8 cellular contexts compared by ENCODE assay signal in the genomic region with DNA sequence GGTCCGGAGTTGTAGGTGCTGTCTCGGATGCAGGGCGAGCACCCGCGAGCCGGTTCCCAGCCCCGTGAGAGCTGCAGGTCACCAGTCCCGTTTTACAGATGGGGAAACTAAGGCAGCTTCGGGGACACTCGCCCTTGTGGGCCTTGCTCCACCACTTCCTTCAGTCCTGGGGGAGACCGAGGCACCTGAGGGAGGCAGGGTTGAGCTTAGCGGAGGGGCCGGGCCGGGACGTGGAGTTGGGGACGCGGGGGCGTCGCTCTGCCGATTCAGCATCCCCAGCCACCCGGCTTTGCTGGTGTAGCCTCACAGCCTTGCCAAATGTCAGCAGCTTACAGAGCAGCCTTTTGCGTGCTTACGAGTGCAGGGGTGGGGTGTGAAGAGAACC. TPM values are rescaled to one million over a fixed set of nuclear protein-coding genes. Genes with fewer than 3 reads are reported as not detected.
DNase-seq lines count a peak whose midpoint lies in the region; ATAC-seq, FAIRE-seq and TF ChIP-seq lines count a peak whose summit lies in the region.

No MANE protein-coding gene starts in this region.

- WGBS in HepG2 (ENCODE audit: low lambda C conversion rate) = 4% methylated on average over 15 of the region's 23 CpGs

- H4K20me1 ChIP-seq in HepG2 (ENCODE audit: insufficient read depth, low read length) = no peaks in the 10 kb centered on the region

- TF ChIP-seq CTCF in GM06990 (IDR thresholded peaks at IDR 0.05; ENCODE audit: insufficient read depth, low read length, poor library complexity, severe bottlenecking) = no peak
- no peak for TF ChIP-seq CTCF in breast epithelium (IDR thresholded peaks at IDR 0.05)
- no peak for TF ChIP-seq CTCF in HepG2 (CRISPR knock-in tag; IDR thresholded peaks at IDR 0.05)

- H3K9me3 ChIP-seq in breast epithelium = no peaks in the 10 kb centered on the region
- H3K9me3 ChIP-seq in HepG2 (ENCODE audit: low read length) = no peaks in the 10 kb centered on the region

- H3K27me3 ChIP-seq in GM06990 (replicated peaks; ENCODE audit: control insufficient read depth, insufficient read depth, low read length) (no peaks in the 10 kb centered on the region), breast epithelium (no peaks in the 10 kb centered on the region), HepG2 (ENCODE audit: control insufficient read depth in 1 of 2, insufficient read depth in 2 of 2, low read length in 2 of 2) (0 out of 5 replicates have a peak, but pooled peaks cover 0 to 3% of the 10 kb centered on the region in 2 experiments)

- no peak for FAIRE-seq in HepG2 (lab: Jason Lieb, UNC)

- TSS peak; percentile 69 for BruUV-seq in HepG2 (replicated peaks; lab: Mats Ljungman, UMichigan)

- peak overlapping the region; percentile 50 to 86 for H3K27ac ChIP-seq in breast epithelium
- H3K27ac ChIP-seq in HepG2 (ENCODE audit: extremely low read length, insufficient read depth, low read length) = peak overlapping the region; percentile 55

- peak overlapping the region; percentile 77 for H3K9ac ChIP-seq in HepG2 (ENCODE audit: insufficient read depth, low read depth, low read length)

- no peak overlapping the region for H2AFZ ChIP-seq in HepG2 (ENCODE audit: low read length)

- TF ChIP-seq EP300 in HepG2 (IDR thresholded peaks at IDR 0.05; ENCODE audit: low read depth in 2 of 2, low read length in 2 of 2) = no peak
- TF ChIP-seq EP300 in HepG2 (CRISPR knock-in tag; IDR thresholded peaks at IDR 0.05; ENCODE audit: borderline replicate concordance) = no peak

- in situ Hi-C loops in HepG2 (cut with HindIII; ENCODE audit: extremely low pct_ligation_motif_present, low pct_unique_long_range_greater_than_20kb) = no loop called here

- POLR2A ChIA-PET in HepG2 (lab: Yijun Ruan, JAX) = interaction anchor here (0.6 to 2.8 kb wide), 17 partner anchors 9 to 615 kb away, joined by 3 to 36 read pairs (median 6); a partner anchor contains a TSS

- H3K4me3 ChIP-seq in GM06990 (replicated peaks; ENCODE audit: low read depth, low read length) = peak overlapping the region; percentile 80
- H3K4me3 ChIP-seq in breast epithelium = peak overlapping the region; percentile 73 to 84 (median 80)
- H3K4me3 ChIP-seq in HepG2 (replicated peaks in 1 of 3; ENCODE audit: insufficient read depth in 1 of 3, low read depth in 2 of 3, low read length in 3 of 3) = peak overlapping the region; percentile 71 to 97 (median 92)

- peak overlapping the region; percentile 95 for H3K4me2 ChIP-seq in HepG2 (ENCODE audit: low read depth, low read length)

- ATAC-seq in HG02840 (IDR thresholded peaks at IDR 0.05; ENCODE audit: low FRiP score, unreplicated experiment) (peak; percentile 10), HepG2 (0 out of 3 replicates have a peak, but pooled peaks have one; percentile 9), HG02623 (IDR thresholded peaks at IDR 0.05; ENCODE audit: unreplicated experiment) (no peak)

- intact Hi-C loops in breast epithelium (cut with DNase I; ENCODE audit: low total_unique reads) = no loop called here
- intact Hi-C loops in HepG2 (cut with micrococcal nuclease; ENCODE audit: unreplicated experiment) = no loop called here

- no peak for DNase-seq in GM06990 (ENCODE audit: extremely low read depth, insufficient read length)
- DNase-seq in T-helper 2 cell = peak in 3 of 5 experiments; percentile 17 to 69 (median 39)
- DNase-seq in breast epithelium (ENCODE audit: low spot score in 2 of 2) = no peak
- DNase-seq in HepG2 (ENCODE audit: low spot score) = no peak
- peak in 2 of 3 donors; percentile 33 to 53 for DNase-seq in stimulated activated CD4-positive, alpha-beta T cell treated with anti-CD3 and anti-CD28 coated beads, TNF-alpha, amount 100 ng/mL, for 48 hours (ENCODE audit: low read depth in 3 of 3)
- no peak for DNase-seq in KG1 (lab: John Stamatoyannopoulos, UW)

- CTCF ChIA-PET in HepG2 (lab: Yijun Ruan, JAX; ENCODE audit: low intra/inter-chr PET ratio, low total read pairs) = interaction anchor here (0.5 kb wide), 1 partner anchor 152 kb away, joined by 3 read pairs; no protein-coding TSS in a partner anchor

- TF ChIP-seq POLR2A in breast epithelium (IDR thresholded peaks at IDR 0.05) = no peak
- no peak for TF ChIP-seq POLR2A in HepG2 (IDR thresholded peaks at IDR 0.05; ENCODE audit: insufficient read depth in 1 of 2, low read depth in 2 of 2, low read length in 2 of 2)

- H3K4me1 ChIP-seq in breast epithelium (no peaks in the 10 kb centered on the region), HepG2 (ENCODE audit: insufficient read depth, low read length) (peaks cover 16% of the 10 kb centered on the region)

- TF ChIP-seq RAD21 in HepG2 (CRISPR knock-in tag; IDR thresholded peaks at IDR 0.05) = no peak; the same call in 1 of the 2 replicates

- H3K79me2 ChIP-seq in HepG2 (ENCODE audit: insufficient read depth, low read length) = no peaks in the 10 kb centered on the region

- peaks cover 6% of the 10 kb centered on the region for H3K36me3 ChIP-seq in GM06990 (ENCODE audit: control insufficient read depth, insufficient read depth, low read length)
- H3K36me3 ChIP-seq in breast epithelium = no peaks in the 10 kb centered on the region
- peaks cover 5 to 20% of the 10 kb centered on the region in 2 experiments; a peak in 4 of 5 replicates for H3K36me3 ChIP-seq in HepG2 (replicated peaks in 1 of 2; ENCODE audit: control insufficient read depth in 1 of 2, insufficient read depth in 2 of 2, low read length in 2 of 2)

RNA-seq across cellular contexts. Expression of a gene that starts 0.5 kb away (rescaled TPM):
- 100 to 1,000 TPM; 144 to 232 (median 152) TPM for total RNA-seq in breast epithelium
- 22.2 and 33.1 TPM in 2 replicates for total RNA-seq in HepG2 (2016; rRNA removed; fragmentation: Illumina TruSeq; extraction: Trizol)
- 146 and 177 TPM in 2 replicates for total RNA-seq in HepG2 (2016; cell fraction: cytosol; rRNA removed; fragmentation: Illumina TruSeq; extraction: Trizol; ENCODE audit: low read depth)
- 17.4 and 30.2 TPM in 2 replicates for total RNA-seq in HepG2 (2016; cell fraction: insoluble cytoplasmic fraction; rRNA removed; fragmentation: Illumina TruSeq; extraction: Trizol)
- 86.9 and 114 TPM in 2 replicates for total RNA-seq in HepG2 (2016; cell fraction: membrane; rRNA removed; fragmentation: Illumina TruSeq; extraction: Trizol)
- total RNA-seq in HepG2 (2016; cell fraction: nucleus; rRNA removed; fragmentation: Illumina TruSeq; extraction: Trizol) = 11.7 and 11.9 TPM in 2 replicates
- 27.6 and 29.5 TPM in 2 replicates for polyA plus RNA-seq in HepG2 (2011; rRNA removed)
- polyA plus RNA-seq in HepG2 (2011; cell fraction: cytosol; rRNA removed) = 25.8 and 50.8 TPM in 2 replicates
- 19.2 and 22.8 TPM in 2 replicates for polyA plus RNA-seq in HepG2 (2011; cell fraction: nucleus; rRNA removed)
- polyA plus RNA-seq in HepG2 (2012) = 13.4 and 25.7 TPM in 2 replicates
- 235 and 253 TPM in 2 replicates for polyA plus RNA-seq in HepG2 (2016; cell fraction: cytosol; fragmentation: Illumina TruSeq; extraction: Trizol; ENCODE audit: low read depth)
- polyA plus RNA-seq in HepG2 (2016; cell fraction: insoluble cytoplasmic fraction; fragmentation: Illumina TruSeq; extraction: Trizol; ENCODE audit: low read depth) = 19.0 and 25.9 TPM in 2 replicates
- polyA plus RNA-seq in HepG2 (2016; cell fraction: membrane; fragmentation: Illumina TruSeq; extraction: Trizol; ENCODE audit: low read depth) = 124 and 129 TPM in 2 replicates
- polyA plus RNA-seq in HepG2 (2016; cell fraction: nucleus; fragmentation: Illumina TruSeq; extraction: Trizol; ENCODE audit: insufficient read depth, low read depth) = 21.4 TPM in 2 replicates
- polyA minus RNA-seq in HepG2 (2011; rRNA and poly(A)+ RNA removed; ENCODE audit: low replicate concordance) = 17.1 and 32.9 TPM in 2 replicates
- polyA minus RNA-seq in HepG2 (2011; cell fraction: cytosol; rRNA and poly(A)+ RNA removed) = 13.6 and 21.6 TPM in 2 replicates
- 4.8 and 7.1 TPM in 2 replicates for polyA minus RNA-seq in HepG2 (2011; cell fraction: nucleus; rRNA and poly(A)+ RNA removed)

RNA-seq across cellular contexts. Expression of a gene that starts 11.3 kb away (rescaled TPM):
- 10 to 100 TPM in 2 of 3 donors, not detected in 1; 38.5 to 42.3 TPM for total RNA-seq in breast epithelium
- total RNA-seq in HepG2 (2016; rRNA removed; fragmentation: Illumina TruSeq; extraction: Trizol) = 0.34 and 0.38 TPM in 2 replicates
- 0.40 TPM in 1 of 2 replicates, not detected in the other for total RNA-seq in HepG2 (2016; cell fraction: cytosol; rRNA removed; fragmentation: Illumina TruSeq; extraction: Trizol; ENCODE audit: low read depth)
- total RNA-seq in HepG2 (2016; cell fraction: insoluble cytoplasmic fraction; rRNA removed; fragmentation: Illumina TruSeq; extraction: Trizol) = 0.24 TPM in 1 of 2 replicates, not detected in the other
- 0.34 and 0.38 TPM in 2 replicates for total RNA-seq in HepG2 (2016; cell fraction: membrane; rRNA removed; fragmentation: Illumina TruSeq; extraction: Trizol)
- total RNA-seq in HepG2 (2016; cell fraction: nucleus; rRNA removed; fragmentation: Illumina TruSeq; extraction: Trizol) = not detected in 2 replicates
- 1.4 and 2.3 TPM in 2 replicates for polyA plus RNA-seq in HepG2 (2011; rRNA removed)
- polyA plus RNA-seq in HepG2 (2011; cell fraction: cytosol; rRNA removed) = 0.93 and 2.4 TPM in 2 replicates
- 4.4 and 6.2 TPM in 2 replicates for polyA plus RNA-seq in HepG2 (2011; cell fraction: nucleus; rRNA removed)
- polyA plus RNA-seq in HepG2 (2012) = 1.5 and 1.7 TPM in 2 replicates
- polyA plus RNA-seq in HepG2 (2016; cell fraction: cytosol; fragmentation: Illumina TruSeq; extraction: Trizol; ENCODE audit: low read depth) = 0.69 and 0.92 TPM in 2 replicates
- 0.71 and 0.76 TPM in 2 replicates for polyA plus RNA-seq in HepG2 (2016; cell fraction: insoluble cytoplasmic fraction; fragmentation: Illumina TruSeq; extraction: Trizol; ENCODE audit: low read depth)
- 0.49 and 0.63 TPM in 2 replicates for polyA plus RNA-seq in HepG2 (2016; cell fraction: membrane; fragmentation: Illumina TruSeq; extraction: Trizol; ENCODE audit: low read depth)
- polyA plus RNA-seq in HepG2 (2016; cell fraction: nucleus; fragmentation: Illumina TruSeq; extraction: Trizol; ENCODE audit: insufficient read depth, low read depth) = 1.7 and 3.0 TPM in 2 replicates
- polyA minus RNA-seq in HepG2 (2011; rRNA and poly(A)+ RNA removed; ENCODE audit: low replicate concordance) = 0.44 and 0.52 TPM in 2 replicates
- 0.99 TPM in 1 of 2 replicates, not detected in the other for polyA minus RNA-seq in HepG2 (2011; cell fraction: cytosol; rRNA and poly(A)+ RNA removed)
- not detected in 2 replicates for polyA minus RNA-seq in HepG2 (2011; cell fraction: nucleus; rRNA and poly(A)+ RNA removed)

RNA-seq across cellular contexts. Expression of a gene that starts 30.8 kb away (rescaled TPM):
- total RNA-seq in breast epithelium (10 to 100 TPM; 54.1 to 71.8 (median 58.4) TPM), HepG2 (2016; rRNA removed; fragmentation: Illumina TruSeq; extraction: Trizol) (25.8 and 30.6 TPM in 2 replicates)
- 36.1 and 38.7 TPM in 2 replicates for total RNA-seq in HepG2 (2016; cell fraction: cytosol; rRNA removed; fragmentation: Illumina TruSeq; extraction: Trizol; ENCODE audit: low read depth)
- total RNA-seq in HepG2 (2016; cell fraction: insoluble cytoplasmic fraction; rRNA removed; fragmentation: Illumina TruSeq; extraction: Trizol) = 18.6 and 29.5 TPM in 2 replicates
- 57.5 and 63.8 TPM in 2 replicates for total RNA-seq in HepG2 (2016; cell fraction: membrane; rRNA removed; fragmentation: Illumina TruSeq; extraction: Trizol)
- 29.5 and 33.7 TPM in 2 replicates for total RNA-seq in HepG2 (2016; cell fraction: nucleus; rRNA removed; fragmentation: Illumina TruSeq; extraction: Trizol)
- 50.3 and 54.7 TPM in 2 replicates for polyA plus RNA-seq in HepG2 (2011; rRNA removed)
- 20.5 and 28.3 TPM in 2 replicates for polyA plus RNA-seq in HepG2 (2011; cell fraction: cytosol; rRNA removed)
- polyA plus RNA-seq in HepG2 (2011; cell fraction: nucleus; rRNA removed) = 114 and 121 TPM in 2 replicates
- polyA plus RNA-seq in HepG2 (2012) = 52.9 and 73.1 TPM in 2 replicates
- 70.7 and 77.7 TPM in 2 replicates for polyA plus RNA-seq in HepG2 (2016; cell fraction: cytosol; fragmentation: Illumina TruSeq; extraction: Trizol; ENCODE audit: low read depth)
- polyA plus RNA-seq in HepG2 (2016; cell fraction: insoluble cytoplasmic fraction; fragmentation: Illumina TruSeq; extraction: Trizol; ENCODE audit: low read depth) = 39.9 and 54.4 TPM in 2 replicates
- 97.4 and 105 TPM in 2 replicates for polyA plus RNA-seq in HepG2 (2016; cell fraction: membrane; fragmentation: Illumina TruSeq; extraction: Trizol; ENCODE audit: low read depth)
- polyA plus RNA-seq in HepG2 (2016; cell fraction: nucleus; fragmentation: Illumina TruSeq; extraction: Trizol; ENCODE audit: insufficient read depth, low read depth) = 115 and 119 TPM in 2 replicates
- 51.1 and 193 TPM in 2 replicates for polyA minus RNA-seq in HepG2 (2011; rRNA and poly(A)+ RNA removed; ENCODE audit: low replicate concordance)
- 20.0 and 26.1 TPM in 2 replicates for polyA minus RNA-seq in HepG2 (2011; cell fraction: cytosol; rRNA and poly(A)+ RNA removed)
- 18.0 and 23.8 TPM in 2 replicates for polyA minus RNA-seq in HepG2 (2011; cell fraction: nucleus; rRNA and poly(A)+ RNA removed)

RNA-seq across cellular contexts. Expression of a gene that starts 33.1 kb away (rescaled TPM):
- total RNA-seq in breast epithelium (10 to 100 TPM; 35.7 to 86.9 (median 55.0) TPM), HepG2 (2016; rRNA removed; fragmentation: Illumina TruSeq; extraction: Trizol) (68.5 and 79.8 TPM in 2 replicates)
- 176 and 179 TPM in 2 replicates for total RNA-seq in HepG2 (2016; cell fraction: cytosol; rRNA removed; fragmentation: Illumina TruSeq; extraction: Trizol; ENCODE audit: low read depth)
- total RNA-seq in HepG2 (2016; cell fraction: insoluble cytoplasmic fraction; rRNA removed; fragmentation: Illumina TruSeq; extraction: Trizol) = 65.6 and 85.2 TPM in 2 replicates
- total RNA-seq in HepG2 (2016; cell fraction: membrane; rRNA removed; fragmentation: Illumina TruSeq; extraction: Trizol) = 80.3 and 84.6 TPM in 2 replicates
- total RNA-seq in HepG2 (2016; cell fraction: nucleus; rRNA removed; fragmentation: Illumina TruSeq; extraction: Trizol) = 40.6 and 44.2 TPM in 2 replicates
- 63.7 and 67.2 TPM in 2 replicates for polyA plus RNA-seq in HepG2 (2011; rRNA removed)
- 53.6 and 85.6 TPM in 2 replicates for polyA plus RNA-seq in HepG2 (2011; cell fraction: cytosol; rRNA removed)
- polyA plus RNA-seq in HepG2 (2011; cell fraction: nucleus; rRNA removed) = 128 and 148 TPM in 2 replicates
- polyA plus RNA-seq in HepG2 (2012) = 39.6 and 40.6 TPM in 2 replicates
- polyA plus RNA-seq in HepG2 (2016; cell fraction: cytosol; fragmentation: Illumina TruSeq; extraction: Trizol; ENCODE audit: low read depth) = 61.1 and 71.8 TPM in 2 replicates
- polyA plus RNA-seq in HepG2 (2016; cell fraction: insoluble cytoplasmic fraction; fragmentation: Illumina TruSeq; extraction: Trizol; ENCODE audit: low read depth) = 67.8 and 88.5 TPM in 2 replicates
- polyA plus RNA-seq in HepG2 (2016; cell fraction: membrane; fragmentation: Illumina TruSeq; extraction: Trizol; ENCODE audit: low read depth) = 68.9 and 78.2 TPM in 2 replicates
- polyA plus RNA-seq in HepG2 (2016; cell fraction: nucleus; fragmentation: Illumina TruSeq; extraction: Trizol; ENCODE audit: insufficient read depth, low read depth) = 101 and 105 TPM in 2 replicates
- polyA minus RNA-seq in HepG2 (2011; rRNA and poly(A)+ RNA removed; ENCODE audit: low replicate concordance) = 109 and 143 TPM in 2 replicates
- polyA minus RNA-seq in HepG2 (2011; cell fraction: cytosol; rRNA and poly(A)+ RNA removed) = 29.5 and 39.2 TPM in 2 replicates
- polyA minus RNA-seq in HepG2 (2011; cell fraction: nucleus; rRNA and poly(A)+ RNA removed) = 39.4 and 44.6 TPM in 2 replicates

RNA-seq across cellular contexts. Expression of a gene that starts 42.6 kb away (rescaled TPM):
- total RNA-seq in breast epithelium (10 to 100 TPM; 11.3 to 36.0 (median 12.5) TPM), HepG2 (2016; rRNA removed; fragmentation: Illumina TruSeq; extraction: Trizol) (0.13 and 0.15 TPM in 2 replicates)
- total RNA-seq in HepG2 (2016; cell fraction: cytosol; rRNA removed; fragmentation: Illumina TruSeq; extraction: Trizol; ENCODE audit: low read depth) = 0.10 TPM in 1 of 2 replicates, not detected in the other
- 0.15 TPM in 1 of 2 replicates, not detected in the other for total RNA-seq in HepG2 (2016; cell fraction: insoluble cytoplasmic fraction; rRNA removed; fragmentation: Illumina TruSeq; extraction: Trizol)
- total RNA-seq in HepG2 (2016; cell fraction: membrane; rRNA removed; fragmentation: Illumina TruSeq; extraction: Trizol) = 0.21 TPM in 1 of 2 replicates, not detected in the other
- total RNA-seq in HepG2 (2016; cell fraction: nucleus; rRNA removed; fragmentation: Illumina TruSeq; extraction: Trizol) = 0.22 and 0.38 TPM in 2 replicates
- 0.58 and 0.91 TPM in 2 replicates for polyA plus RNA-seq in HepG2 (2011; rRNA removed)
- 0.10 and 0.23 TPM in 2 replicates for polyA plus RNA-seq in HepG2 (2011; cell fraction: cytosol; rRNA removed)
- polyA plus RNA-seq in HepG2 (2011; cell fraction: nucleus; rRNA removed) = 5.5 and 6.4 TPM in 2 replicates
- 1.1 and 1.8 TPM in 2 replicates for polyA plus RNA-seq in HepG2 (2012)
- 0.06 and 2.2 TPM in 2 replicates for polyA plus RNA-seq in HepG2 (2016; cell fraction: cytosol; fragmentation: Illumina TruSeq; extraction: Trizol; ENCODE audit: low read depth)
- polyA plus RNA-seq in HepG2 (2016; cell fraction: insoluble cytoplasmic fraction; fragmentation: Illumina TruSeq; extraction: Trizol; ENCODE audit: low read depth) = 0.17 and 0.45 TPM in 2 replicates
- 0.13 TPM in 1 of 2 replicates, not detected in the other for polyA plus RNA-seq in HepG2 (2016; cell fraction: membrane; fragmentation: Illumina TruSeq; extraction: Trizol; ENCODE audit: low read depth)
- polyA plus RNA-seq in HepG2 (2016; cell fraction: nucleus; fragmentation: Illumina TruSeq; extraction: Trizol; ENCODE audit: insufficient read depth, low read depth) = 0.47 and 1.9 TPM in 2 replicates
- polyA minus RNA-seq in HepG2 (2011; rRNA and poly(A)+ RNA removed; ENCODE audit: low replicate concordance) = 2.0 and 4.0 TPM in 2 replicates
- polyA minus RNA-seq in HepG2 (2011; cell fraction: cytosol; rRNA and poly(A)+ RNA removed) = 0.69 TPM in 1 of 2 replicates, not detected in the other
- 5.0 and 6.2 TPM in 2 replicates for polyA minus RNA-seq in HepG2 (2011; cell fraction: nucleus; rRNA and poly(A)+ RNA removed)

Comparison
In these comparisons a context has a peak if more than half of its experiments do, and no peak if none do; other contexts are left out.
1. DNase-seq: peak in T-helper 2 cell (3 of 5) and stimulated activated CD4-positive, alpha-beta T cell treated with anti-CD3 and anti-CD28 coated beads, TNF-alpha, amount 100 ng/mL, for 48 hours (2 of 3); none in GM06990 (single experiment), breast epithelium (0 of 2), HepG2 (single experiment) and KG1 (single experiment).
2. Peak in every context shown above with its lines, with median percentiles within 50 percentile points of each other: H3K4me3 ChIP-seq.